In genomic region chr1:147624011-147624410, GRCh38 we compare ENCODE assay signal across 11 cellular contexts.
"Had no signal": no experiment of that assay in that cellular context is flagged by ENCODE, and none has a peak within 500 bp of the region (broad histone marks: within the 10 kb centered on the region; RNA-seq: fewer than 3 reads in every experiment).

No MANE protein-coding gene starts in this region.

- H3K4me3 ChIP-seq: GM23248, GM23338, HAP-1 had no signal

- H3K4me1 ChIP-seq: HAP-1 had no signal

- H3K27ac ChIP-seq: GM23248 had no signal

- H3K9ac ChIP-seq: GM23248 had no signal

- H3K4me2 ChIP-seq: GM23338 had no signal

- ATAC-seq: GM23338, HCT116 had no signal

- DNase-seq: GM23248, GOT3, H7, H9, HCEC 1CT, HFFc6 had no signal

- H3K9me3 ChIP-seq: HAP-1 had no signal

- FAIRE-seq: H1, H54 had no signal

- H2AFZ ChIP-seq: GM23248, GM23338 had no signal
